Comparison of ENCODE assay signal across 12 cellular contexts in the genomic region with DNA sequence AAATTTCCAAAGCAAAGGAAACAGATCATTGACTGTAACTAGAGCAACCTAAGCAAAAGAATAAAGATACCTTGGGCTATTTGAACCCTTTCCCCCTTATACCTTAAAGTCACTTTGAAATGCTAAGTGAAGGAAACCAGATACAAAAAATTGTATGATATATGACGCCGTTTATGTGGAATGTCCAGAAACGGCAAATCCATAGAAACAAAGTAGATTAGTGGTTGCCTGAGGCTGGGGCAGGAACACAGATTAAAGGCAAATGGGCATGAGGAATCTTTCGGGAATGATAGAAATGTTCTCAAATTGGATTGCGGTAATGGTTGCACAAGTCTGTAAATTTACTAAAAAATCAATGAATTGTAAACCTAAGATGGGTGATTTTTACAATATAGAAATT.
DNase-seq lines count a peak whose midpoint lies in the region; ATAC-seq and TF ChIP-seq lines count a peak whose summit lies in the region.
"Had no signal": no experiment of that assay in that cellular context is flagged by ENCODE, and none has a peak within 500 bp of the region (broad histone marks: within the 10 kb centered on the region; RNA-seq: fewer than 3 reads in every experiment).

No MANE protein-coding gene starts in this region.

- H3K4me3 ChIP-seq in AG04449 (ENCODE audit: low read depth, low read length) (no peak overlapping the region), astrocyte of the cerebellum (ENCODE audit: low read depth, low read length) (peak overlapping the region; percentile 13)
- H3K4me3 ChIP-seq: BLaER1 treated with 17β-estradiol and CSF1 and Interleukin-3, amounts not matched to agents 10 nM and 100 nM had no signal

- H3K9me3 Mint-ChIP-seq in naive thymus-derived CD8-positive, alpha-beta T cell = peaks cover 0 to 2% (median 0%) of the 10 kb centered on the region in 9 donors

- H3K36me3 Mint-ChIP-seq in naive thymus-derived CD8-positive, alpha-beta T cell = peaks cover 0 to 2% (median 0%) of the 10 kb centered on the region in 3 donors
- H3K36me3 Mint-ChIP-seq: stimulated activated naive B cell treated with anti-CD40 and anti-IgM and Interleukin-4, amounts not matched to agents 10 μg/mL and 1 μg/mL and 100 μg/mL, for 72 hours had no signal

- CTCF ChIA-PET in AG04449 (lab: Yijun Ruan, JAX) = interaction anchor here (1.4 kb wide), 2 partner anchors 11 to 204 kb away, joined by 4 to 7 read pairs; no protein-coding TSS in a partner anchor

- in situ Hi-C loops in astrocyte of the cerebellum (cut with HindIII; ENCODE audit: low sequenced_read_pairs) = no loop called here

- no peak overlapping the region for H3K4me3 Mint-ChIP-seq in naive thymus-derived CD8-positive, alpha-beta T cell
- H3K4me3 Mint-ChIP-seq: stimulated activated naive B cell treated with anti-CD40 and anti-IgM and Interleukin-4, amounts not matched to agents 10 μg/mL and 1 μg/mL and 100 μg/mL, for 72 hours had no signal

- ATAC-seq in naive thymus-derived CD8-positive, alpha-beta T cell = no peak
- no peak for ATAC-seq in GM21717 (IDR thresholded peaks at IDR 0.05; ENCODE audit: unreplicated experiment)
- ATAC-seq: stimulated activated naive B cell treated with anti-CD40 and anti-IgM and Interleukin-4, amounts not matched to agents 10 μg/mL and 1 μg/mL and 100 μg/mL, for 72 hours had no signal

- no peak for TF ChIP-seq CTCF in AG04449 (IDR thresholded peaks at IDR 0.05; ENCODE audit: insufficient read depth, low read length, missing control alignments)
- no peak for TF ChIP-seq CTCF in astrocyte of the cerebellum (IDR thresholded peaks at IDR 0.05; ENCODE audit: low read depth, low read length, missing control alignments)

- no peak overlapping the region for H3K27ac Mint-ChIP-seq in naive thymus-derived CD8-positive, alpha-beta T cell
- H3K27ac Mint-ChIP-seq: stimulated activated naive B cell treated with anti-CD40 and anti-IgM and Interleukin-4, amounts not matched to agents 10 μg/mL and 1 μg/mL and 100 μg/mL, for 72 hours had no signal

- H3K27me3 Mint-ChIP-seq in naive thymus-derived CD8-positive, alpha-beta T cell = peaks cover 0 to 8% (median 2%) of the 10 kb centered on the region in 5 donors

- H3K4me1 Mint-ChIP-seq in naive thymus-derived CD8-positive, alpha-beta T cell = no peaks in the 10 kb centered on the region
- H3K4me1 Mint-ChIP-seq: stimulated activated naive B cell treated with anti-CD40 and anti-IgM and Interleukin-4, amounts not matched to agents 10 μg/mL and 1 μg/mL and 100 μg/mL, for 72 hours had no signal

- DNase-seq in AG04449 (ENCODE audit: low read depth, low spot score) (peak; percentile 76), HT1080 (ENCODE audit: low read depth) (peak; percentile 70), astrocyte of the cerebellum (ENCODE audit: low read depth) (peak; percentile 94), islet precursor cell (peak; percentile 88), DMS 273 (lab: John Stamatoyannopoulos, UW; ENCODE audit: unreplicated experiment) (no peak)
- DNase-seq in stimulated activated CD4-positive, alpha-beta T cell treated with anti-CD3 and anti-CD28 coated beads, Interleukin-15, amount 100 ng/mL, for 24 hours = no peak
- DNase-seq in naive thymus-derived CD8-positive, alpha-beta T cell = no peak
- DNase-seq: activated CD4-positive, alpha-beta T cell treated with anti-CD3 and anti-CD28 coated beads, Interleukin-2, amount 50 U/mL, for 4 hours; NCI-H510A treated with DMSO at 0.1 percent for 48 hours; stimulated activated naive B cell treated with anti-CD40 and anti-IgM and Interleukin-4, amounts not matched to agents 10 μg/mL and 1 μg/mL and 100 μg/mL, for 72 hours had no signal

- POLR2A ChIA-PET in AG04449 (lab: Yijun Ruan, JAX) = no interaction called here
- POLR2A ChIA-PET in naive thymus-derived CD8-positive, alpha-beta T cell (lab: Charles Lee) = no interaction called here

Comparison
In these comparisons a context has a peak if more than half of its experiments do, and no peak if none do; other contexts are left out.
1. DNase-seq: peak in AG04449 (single experiment), HT1080 (single experiment), astrocyte of the cerebellum (single experiment) and islet precursor cell (single experiment); none in stimulated activated CD4-positive, alpha-beta T cell treated with anti-CD3 and anti-CD28 coated beads, Interleukin-15, amount 100 ng/mL, for 24 hours (single experiment), naive thymus-derived CD8-positive, alpha-beta T cell (0 of 10) and DMS 273 (single experiment).